ENCODE assay signal across 8 cellular contexts in the genomic region with DNA sequence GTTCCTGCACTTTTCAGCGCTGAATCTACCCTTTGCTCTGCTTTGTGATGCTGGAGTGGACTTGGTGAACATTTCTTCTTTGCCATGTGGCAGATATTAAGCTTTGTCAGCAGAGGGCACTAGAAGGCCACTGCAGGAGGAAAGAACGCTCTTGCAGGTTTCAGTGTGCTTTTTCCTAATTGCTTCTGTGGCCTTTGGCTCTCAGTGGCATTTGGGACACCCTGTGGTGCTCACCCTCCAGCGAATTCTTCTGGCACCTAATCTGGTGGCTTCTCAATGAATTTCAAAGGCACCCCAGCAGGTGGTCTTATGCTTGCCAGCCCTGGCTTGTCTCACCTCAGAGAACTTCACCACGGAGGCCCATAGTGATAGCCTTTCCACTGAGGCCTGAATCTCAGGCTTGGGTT.
A peak's percentile ranks its signal among the peaks of the same experiment; 100 is the strongest.
DNase-seq lines count a peak whose midpoint lies in the region; ATAC-seq and TF ChIP-seq lines count a peak whose summit lies in the region.

No MANE protein-coding gene starts in this region.

- no peaks in the 10 kb centered on the region; the same call in 1 of the 2 replicates for H3K27me3 Mint-ChIP-seq in WTC11 (ENCODE audit: low read depth)

- WGBS in psoas muscle, 3 donors, result 18 to 21% (median 19%) methylated on average over 4 of the region's 4 CpGs

- H3K9me3 ChIP-seq in psoas muscle, result no peaks in the 10 kb centered on the region

- no peaks in the 10 kb centered on the region for H3K27me3 ChIP-seq in BJ (ENCODE audit: control insufficient read depth, insufficient read depth, low read length)
- no peaks in the 10 kb centered on the region for H3K27me3 ChIP-seq in psoas muscle (ENCODE audit: insufficient read depth in 3 of 3, low read length in 2 of 3)

- H3K4me1 ChIP-seq in psoas muscle, result no peaks in the 10 kb centered on the region

- H3K4me3 ChIP-seq in BJ (ENCODE audit: low read depth, low read length), result no peak overlapping the region
- H3K4me3 ChIP-seq in psoas muscle, result no peak overlapping the region

- POLR2A ChIA-PET in BJ (lab: Charles Lee), result interaction anchor here (0.6 kb wide), 1 partner anchor 22 kb away, joined by 3 read pairs; no protein-coding TSS in a partner anchor
- POLR2A ChIA-PET in WTC11 (lab: Charles Lee), result no interaction called here

- no peak for DNase-seq in BJ (ENCODE audit: low read depth)
- peak; percentile 7 for DNase-seq in GM19238 (ENCODE audit: insufficient read length, low spot score)
- peak; percentile 52 for DNase-seq in NCI-H2196 (lab: John Stamatoyannopoulos, UW; ENCODE audit: unreplicated experiment)
- DNase-seq in WTC11 (ENCODE audit: low spot score), result peak; percentile 74
- peak; percentile 2 for DNase-seq in fibroblast of the conjunctiva (ENCODE audit: low read depth)
- no peak for DNase-seq in psoas muscle
- DNase-seq in amniotic stem cell (lab: John Stamatoyannopoulos, UW), result no peak

- peaks cover 15% of the 10 kb centered on the region for H3K9me3 Mint-ChIP-seq in WTC11

- TF ChIP-seq CTCF in BJ (IDR thresholded peaks at IDR 0.05; ENCODE audit: insufficient read depth, low read depth, low read length), result peak; percentile 71
- peak; percentile 61 for TF ChIP-seq CTCF in WTC11 (IDR thresholded peaks at IDR 0.05)
- peak; percentile 52 for TF ChIP-seq CTCF in psoas muscle (IDR thresholded peaks at IDR 0.05)

- peaks cover 15% of the 10 kb centered on the region for H3K4me1 Mint-ChIP-seq in WTC11

- intact Hi-C loops in psoas muscle (cut with DNase I), result loop anchor here in 1 of 2 donors (10.0 kb wide), 1 partner anchor 490 kb away; the partner anchor contains the start of gene GAD1

- peak; percentile 89 for ATAC-seq in WTC11
- ATAC-seq in psoas muscle, result peak in 1 of 4 donors; percentile 64
- ATAC-seq in HG03139 (IDR thresholded peaks at IDR 0.05; ENCODE audit: unreplicated experiment), result no peak

- CTCF ChIA-PET in BJ (lab: Yijun Ruan, JAX) (interaction anchor here (0.7 to 2.7 kb wide), 12 partner anchors 10 to 971 kb away, joined by 3 to 9 read pairs (median 6); no protein-coding TSS in a partner anchor), WTC11 (lab: Charles Lee) (interaction anchor here (0.6 to 3.9 kb wide), 22 partner anchors 9 to 833 kb away, joined by 3 to 21 read pairs (median 6); no protein-coding TSS in a partner anchor)

- H3K27ac ChIP-seq in psoas muscle, result no peak overlapping the region

- no peak overlapping the region for H3K27ac Mint-ChIP-seq in WTC11

- H3K4me3 Mint-ChIP-seq in WTC11, result no peak overlapping the region

- H3K36me3 Mint-ChIP-seq in WTC11, result peaks cover 14% of the 10 kb centered on the region

- H3K36me3 ChIP-seq in BJ (ENCODE audit: control insufficient read depth, insufficient read depth, low read length), result no peaks in the 10 kb centered on the region
- H3K36me3 ChIP-seq in psoas muscle (ENCODE audit: insufficient read depth in 1 of 2, low read depth in 1 of 2), result no peaks in the 10 kb centered on the region

TF ChIP-seq in WTC11, 78 proteins besides CTCF, POLR2A, EP300 and RAD21:
- no peak for TF ChIP-seq CREB1 (CRISPR knock-in tag; IDR thresholded peaks at IDR 0.05)
- no peak for TF ChIP-seq GTF2I (CRISPR knock-in tag; conservative IDR thresholded peaks at IDR 0.05)
- TF ChIP-seq SP1 (CRISPR knock-in tag; conservative IDR thresholded peaks at IDR 0.05), result 0 out of 2 replicates have a peak, but pooled peaks have one; percentile 33
- TF ChIP-seq ZBTB21 (CRISPR knock-in tag; IDR thresholded peaks at IDR 0.05; ENCODE audit: borderline replicate concordance), result no peak
- peak; percentile 98 for TF ChIP-seq ZNF423 (CRISPR knock-in tag; IDR thresholded peaks at IDR 0.05)
- TF ChIP-seq TP53 (CRISPR knock-in tag; IDR thresholded peaks at IDR 0.05), result no peak
- TF ChIP-seq ETV6 (CRISPR knock-in tag; IDR thresholded peaks at IDR 0.05), result peak; percentile 82; the same call in 1 of the 2 replicates
- no peak for TF ChIP-seq ZNF263 (CRISPR knock-in tag; IDR thresholded peaks at IDR 0.05; ENCODE audit: low read depth)
- no peak for TF ChIP-seq AFF4 (CRISPR knock-in tag; IDR thresholded peaks at IDR 0.05; ENCODE audit: borderline replicate concordance)
- 0 out of 2 replicates have a peak, but pooled peaks have one; percentile 25 for TF ChIP-seq ZSCAN18 (CRISPR knock-in tag; IDR thresholded peaks at IDR 0.05)
- TF ChIP-seq TEAD1 (CRISPR knock-in tag; IDR thresholded peaks at IDR 0.05), result peak; percentile 94
- no peak for TF ChIP-seq PRRX2 (CRISPR knock-in tag; IDR thresholded peaks at IDR 0.05)
- TF ChIP-seq, protein P1, sequence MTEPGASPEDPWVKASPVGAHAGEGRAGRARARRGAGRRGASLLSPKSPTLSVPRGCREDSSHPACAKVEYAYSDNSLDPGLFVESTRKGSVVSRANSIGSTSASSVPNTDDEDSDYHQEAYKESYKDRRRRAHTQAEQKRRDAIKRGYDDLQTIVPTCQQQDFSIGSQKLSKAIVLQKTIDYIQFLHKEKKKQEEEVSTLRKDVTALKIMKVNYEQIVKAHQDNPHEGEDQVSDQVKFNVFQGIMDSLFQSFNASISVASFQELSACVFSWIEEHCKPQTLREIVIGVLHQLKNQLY (CRISPR knock-in tag; IDR thresholded peaks at IDR 0.05), result no peak

Comparison
In these comparisons a context has a peak if more than half of its experiments do, and no peak if none do; other contexts are left out.
1. DNase-seq: peak in GM19238 (single experiment), NCI-H2196 (single experiment), WTC11 (single experiment) and fibroblast of the conjunctiva (single experiment); none in BJ (single experiment), psoas muscle (0 of 2) and amniotic stem cell (single experiment).
2. Peak in every context shown above with its lines, with median percentiles within 50 percentile points of each other: CTCF ChIP-seq.